Comparison of ENCODE assay signal across 21 cellular contexts in genomic region chr12:3607039-3607719, GRCh38.
DNase-seq lines count a peak whose midpoint lies in the region; ATAC-seq and TF ChIP-seq lines count a peak whose summit lies in the region.
"Had no signal": no experiment of that assay in that cellular context is flagged by ENCODE, and none has a peak within 500 bp of the region (broad histone marks: within the 10 kb centered on the region; RNA-seq: fewer than 3 reads in every experiment).

No MANE protein-coding gene starts in this region.

- no peak overlapping the region for H2BK120ac ChIP-seq in IMR-90 (ENCODE audit: low read depth, low read length)

- H3K4me1 Mint-ChIP-seq in CD8-positive, alpha-beta T cell (ENCODE audit: low read depth) = peaks cover 6% of the 10 kb centered on the region
- H3K4me1 Mint-ChIP-seq in brain (peaks cover 60% of the 10 kb centered on the region), endothelial cell (ENCODE audit: unreplicated experiment) (peaks cover 33% of the 10 kb centered on the region), T-helper 17 cell (peaks cover 18% of the 10 kb centered on the region)
- H3K4me1 Mint-ChIP-seq: activated naive CD4-positive, alpha-beta T cell treated with anti-CD3 and anti-CD28 coated beads, Interleukin-2, amount 50 U/mL, for 24 hours had no signal

- DNase-seq in CD8-positive, alpha-beta T cell = no peak
- DNase-seq in IMR-90 (no peak), ovary (peak in 3 of 5 donors; percentile 39 to 50 (median 45)), BE2C (no peak), endothelial cell (ENCODE audit: low spot score) (no peak), T-helper 17 cell (no peak)
- DNase-seq: activated CD4-positive, alpha-beta T cell treated with anti-CD3 and anti-CD28 coated beads for 4 hours; anterior cingulate cortex; mesendoderm; NCI-H1417 treated with DMSO at 0.1 percent for 48 hours; NCI-H226; small intestine; stimulated activated CD4-positive, alpha-beta T cell treated with anti-CD3 and anti-CD28 coated beads, Interleukin-2, amount 100 ng/mL, for 48 hours; stimulated activated naive CD4-positive, alpha-beta T cell treated with Interleukin-2 at 50 U/mL for 16 hours; thyroid gland had no signal

- no peak for ATAC-seq in CD8-positive, alpha-beta T cell
- ATAC-seq in IMR-90 (ENCODE audit: low read depth) (no peak), T-helper 17 cell (no peak)

- H4K20me1 ChIP-seq in IMR-90 (ENCODE audit: insufficient read depth, low read length) = no peaks in the 10 kb centered on the region

- no peak overlapping the region for H3K23ac ChIP-seq in IMR-90 (ENCODE audit: low read depth, low read length)

- no peak overlapping the region for H2BK5ac ChIP-seq in IMR-90 (ENCODE audit: low read depth, low read length, poor library complexity, severe bottlenecking)

- H2AK5ac ChIP-seq in IMR-90 (ENCODE audit: low read depth, low read length) = no peak overlapping the region

- H4K5ac ChIP-seq in IMR-90 (ENCODE audit: low read depth, low read length) = no peak overlapping the region

- no peak overlapping the region for H3K4me3 Mint-ChIP-seq in CD8-positive, alpha-beta T cell
- H3K4me3 Mint-ChIP-seq in brain = no peak overlapping the region
- H3K4me3 Mint-ChIP-seq in endothelial cell (ENCODE audit: unreplicated experiment) = no peak overlapping the region
- no peak overlapping the region for H3K4me3 Mint-ChIP-seq in T-helper 17 cell
- H3K4me3 Mint-ChIP-seq: activated naive CD4-positive, alpha-beta T cell treated with anti-CD3 and anti-CD28 coated beads, Interleukin-2, amount 50 U/mL, for 24 hours; neural crest cell; T-helper 1 cell treated with Interleukin-12 subunit alpha and Interleukin-12 subunit beta and Interleukin-4 antibody, amounts not matched to agents 30 μg/mL and 1 μg/mL, for 36 hours had no signal

- no peak for TF ChIP-seq POLR2A in IMR-90 (IDR thresholded peaks at IDR 0.05; ENCODE audit: low read depth, low read length)
- TF ChIP-seq POLR2A in ovary (IDR thresholded peaks at IDR 0.05) = no peak

- H3K4ac ChIP-seq in IMR-90 (ENCODE audit: low read depth, low read length) = no peak overlapping the region

- H3K27me3 Mint-ChIP-seq in CD8-positive, alpha-beta T cell (ENCODE audit: low read depth) = no peaks in the 10 kb centered on the region
- H3K27me3 Mint-ChIP-seq in brain (peaks cover 7% of the 10 kb centered on the region), endothelial cell (ENCODE audit: unreplicated experiment) (peaks cover 1% of the 10 kb centered on the region), T-helper 17 cell (no peaks in the 10 kb centered on the region)
- H3K27me3 Mint-ChIP-seq: activated naive CD4-positive, alpha-beta T cell treated with anti-CD3 and anti-CD28 coated beads, Interleukin-2, amount 50 U/mL, for 24 hours had no signal

- no peak for TF ChIP-seq EP300 in ovary (IDR thresholded peaks at IDR 0.05)

- H3K27me3 ChIP-seq in CD8-positive, alpha-beta T cell (ENCODE audit: insufficient read depth, low read length) = no peaks in the 10 kb centered on the region
- H3K27me3 ChIP-seq in IMR-90 (ENCODE audit: control insufficient read depth, insufficient read depth, low read length) (peaks cover 13% of the 10 kb centered on the region; the same call in 1 of the 2 replicates), ovary (no peaks in the 10 kb centered on the region), BE2C (peaks cover 39% of the 10 kb centered on the region)
- H3K27me3 ChIP-seq: dorsolateral prefrontal cortex, thyroid gland had no signal

- H3K36me3 Mint-ChIP-seq in CD8-positive, alpha-beta T cell = peaks cover 40% of the 10 kb centered on the region
- H3K36me3 Mint-ChIP-seq in brain = peaks cover 8% of the 10 kb centered on the region
- no peaks in the 10 kb centered on the region for H3K36me3 Mint-ChIP-seq in endothelial cell (ENCODE audit: low read depth, unreplicated experiment)
- peaks cover 9% of the 10 kb centered on the region for H3K36me3 Mint-ChIP-seq in T-helper 17 cell (ENCODE audit: low read depth)

- BruUV-seq in IMR-90 (replicated peaks; lab: Mats Ljungman, UMichigan) = no TSS peak

- no peak overlapping the region for H2AK9ac ChIP-seq in IMR-90 (replicated peaks; ENCODE audit: low read depth, low read length, poor library complexity)

- H2AFZ ChIP-seq in IMR-90 (replicated peaks; ENCODE audit: low read length, poor library complexity) = no peak overlapping the region

- peak overlapping the region; percentile 35 for H3K27ac Mint-ChIP-seq in CD8-positive, alpha-beta T cell
- H3K27ac Mint-ChIP-seq in brain (peak overlapping the region in 3 of 5 experiments; percentile 30 to 88 (median 65)), endothelial cell (ENCODE audit: unreplicated experiment) (no peak overlapping the region), T-helper 17 cell (no peak overlapping the region)
- H3K27ac Mint-ChIP-seq: activated naive CD4-positive, alpha-beta T cell treated with anti-CD3 and anti-CD28 coated beads, Interleukin-2, amount 50 U/mL, for 24 hours; T-helper 1 cell treated with Interleukin-12 subunit alpha and Interleukin-12 subunit beta and Interleukin-4 antibody, amounts not matched to agents 30 μg/mL and 1 μg/mL, for 36 hours had no signal

- intact Hi-C loops in CD8-positive, alpha-beta T cell (cut with DNase I, micrococcal nuclease) = no loop called here
- intact Hi-C loops in IMR-90 (cut with micrococcal nuclease) = no loop called here
- intact Hi-C loops in ovary (cut with DNase I) = no loop called here

- H3K56ac ChIP-seq in IMR-90 (ENCODE audit: extremely low read depth, insufficient read depth, low read length) = no peak overlapping the region

- no peaks in the 10 kb centered on the region for H3K4me1 ChIP-seq in CD8-positive, alpha-beta T cell (ENCODE audit: insufficient read depth, low read length)
- H3K4me1 ChIP-seq in IMR-90 (ENCODE audit: control insufficient read depth, insufficient read depth, low read length) = no peaks in the 10 kb centered on the region
- H3K4me1 ChIP-seq in ovary (ENCODE audit: insufficient read depth) = peaks cover 29% of the 10 kb centered on the region
- no peaks in the 10 kb centered on the region for H3K4me1 ChIP-seq in BE2C

- CTCF ChIA-PET in CD8-positive, alpha-beta T cell (lab: Charles Lee) = no interaction called here
- CTCF ChIA-PET in IMR-90 (lab: Yijun Ruan, JAX) = no interaction called here

- peaks cover 15% of the 10 kb centered on the region for H3K9me3 Mint-ChIP-seq in CD8-positive, alpha-beta T cell
- H3K9me3 Mint-ChIP-seq in brain (peaks cover 9 to 21% (median 16%) of the 10 kb centered on the region in 5 experiments), endothelial cell (ENCODE audit: unreplicated experiment) (no peaks in the 10 kb centered on the region)
- H3K9me3 Mint-ChIP-seq: activated naive CD4-positive, alpha-beta T cell treated with anti-CD3 and anti-CD28 coated beads, Interleukin-2, amount 50 U/mL, for 24 hours had no signal

- in situ Hi-C loops in IMR-90 (cut with MboI; ENCODE audit: low sequenced_read_pairs) = no loop called here

- WGBS in IMR-90 (ENCODE audit: extremely low coverage in 2 of 2, insufficient read length in 1 of 2), 2 experiments = 29% methylated on average over 4 of the region's 9 CpGs; no CpG with 5 or more reads in 1 of the 2 experiments
- WGBS in ovary, 3 donors = 31 to 45% (median 36%) methylated on average over 9 of the region's 9 CpGs

- no peak overlapping the region for H4K91ac ChIP-seq in IMR-90 (ENCODE audit: insufficient read depth, low read depth, low read length)

- H3K9ac ChIP-seq in IMR-90 (ENCODE audit: low read depth, low read length) = no peak overlapping the region

- no peaks in the 10 kb centered on the region for H3K9me1 ChIP-seq in IMR-90 (ENCODE audit: insufficient read depth, low read length)

- H2BK20ac ChIP-seq in IMR-90 (ENCODE audit: low read depth, low read length) = no peak overlapping the region

- no peak for TF ChIP-seq CTCF in CD8-positive, alpha-beta T cell (IDR thresholded peaks at IDR 0.05)
- no peak for TF ChIP-seq CTCF in IMR-90 (conservative IDR thresholded peaks at IDR 0.05; ENCODE audit: low read depth, low read length)
- TF ChIP-seq CTCF in brain (conservative IDR thresholded peaks at IDR 0.05) = no peak
- TF ChIP-seq CTCF in ovary (IDR thresholded peaks at IDR 0.05) = no peak
- TF ChIP-seq CTCF in BE2C (IDR thresholded peaks at IDR 0.05; ENCODE audit: low read depth, low read length) = no peak
- TF ChIP-seq CTCF in endothelial cell (IDR thresholded peaks at IDR 0.05; ENCODE audit: unreplicated experiment) = no peak

- no peaks in the 10 kb centered on the region for H3K79me1 ChIP-seq in IMR-90 (ENCODE audit: low read depth in 1 of 2, low read length in 2 of 2)

- no peak overlapping the region for H3K14ac ChIP-seq in IMR-90 (replicated peaks; ENCODE audit: low read depth, low read length)

- dilution Hi-C loops in IMR-90 (cut with HindIII; ENCODE audit: low sequenced_read_pairs, unreplicated experiment) = no loop called here

- no peaks in the 10 kb centered on the region for H3K9me3 ChIP-seq in CD8-positive, alpha-beta T cell (ENCODE audit: low read length)
- no peaks in the 10 kb centered on the region for H3K9me3 ChIP-seq in IMR-90 (ENCODE audit: control insufficient read depth, insufficient read depth, low read length)
- H3K9me3 ChIP-seq in ovary = no peaks in the 10 kb centered on the region
- no peaks in the 10 kb centered on the region for H3K9me3 ChIP-seq in BE2C
- H3K9me3 ChIP-seq in T-helper 17 cell (ENCODE audit: control insufficient read depth, low read length, poor library complexity, severe bottlenecking) = no peaks in the 10 kb centered on the region
- H3K9me3 ChIP-seq: thyroid gland had no signal

- H3K4me3 ChIP-seq in CD8-positive, alpha-beta T cell (ENCODE audit: low read depth, low read length) = no peak overlapping the region
- H3K4me3 ChIP-seq in IMR-90 (ENCODE audit: insufficient read depth, low read depth, low read length) (no peak overlapping the region), ovary (no peak overlapping the region), BE2C (ENCODE audit: low read depth, low read length) (no peak overlapping the region)
- H3K4me3 ChIP-seq: dorsolateral prefrontal cortex, thyroid gland had no signal

- TF ChIP-seq RAD21 in IMR-90 (IDR thresholded peaks at IDR 0.05; ENCODE audit: low read length) = no peak

- POLR2A ChIA-PET in CD8-positive, alpha-beta T cell (lab: Charles Lee) = no interaction called here
- POLR2A ChIA-PET in IMR-90 (lab: Charles Lee; ENCODE audit: unreplicated experiment) = no interaction called here

- H4K8ac ChIP-seq in IMR-90 (ENCODE audit: low read depth in 2 of 2, low read length in 2 of 2) = no peak overlapping the region

- H3K4me2 ChIP-seq in IMR-90 (ENCODE audit: low read depth, low read length) = no peak overlapping the region

- no peak overlapping the region for H3K27ac ChIP-seq in CD8-positive, alpha-beta T cell (ENCODE audit: low read depth, low read length)
- H3K27ac ChIP-seq in IMR-90 (ENCODE audit: insufficient read depth, low read length) = no peak overlapping the region
- H3K27ac ChIP-seq in ovary = peak overlapping the region in 1 of 2 donors; percentile 59
- H3K27ac ChIP-seq: epithelial cell of prostate, thyroid gland had no signal

- no peaks in the 10 kb centered on the region for H3K36me3 ChIP-seq in CD8-positive, alpha-beta T cell (ENCODE audit: insufficient read depth, low read length)
- H3K36me3 ChIP-seq in IMR-90 (ENCODE audit: control insufficient read depth, insufficient read depth, low read length) = no peaks in the 10 kb centered on the region
- no peaks in the 10 kb centered on the region for H3K36me3 ChIP-seq in ovary
- H3K36me3 ChIP-seq in BE2C = no peaks in the 10 kb centered on the region
- H3K36me3 ChIP-seq: thyroid gland had no signal

- H3K18ac ChIP-seq in IMR-90 (ENCODE audit: low read depth, low read length) = no peak overlapping the region

- no peak overlapping the region for H2BK15ac ChIP-seq in IMR-90 (ENCODE audit: low read depth, low read length)

Comparison
In these comparisons a context has a peak if more than half of its experiments do, and no peak if none do; other contexts are left out.
1. DNase-seq: peak in ovary (3 of 5); none in CD8-positive, alpha-beta T cell (0 of 7), IMR-90 (single experiment), BE2C (single experiment), endothelial cell (single experiment) and T-helper 17 cell (0 of 3).
2. H3K27ac Mint-ChIP-seq: peak in CD8-positive, alpha-beta T cell (single experiment) and brain (3 of 5); none in endothelial cell (single experiment) and T-helper 17 cell (single experiment).